Comparison of ENCODE assay signal across 23 cellular contexts in the genomic region with DNA sequence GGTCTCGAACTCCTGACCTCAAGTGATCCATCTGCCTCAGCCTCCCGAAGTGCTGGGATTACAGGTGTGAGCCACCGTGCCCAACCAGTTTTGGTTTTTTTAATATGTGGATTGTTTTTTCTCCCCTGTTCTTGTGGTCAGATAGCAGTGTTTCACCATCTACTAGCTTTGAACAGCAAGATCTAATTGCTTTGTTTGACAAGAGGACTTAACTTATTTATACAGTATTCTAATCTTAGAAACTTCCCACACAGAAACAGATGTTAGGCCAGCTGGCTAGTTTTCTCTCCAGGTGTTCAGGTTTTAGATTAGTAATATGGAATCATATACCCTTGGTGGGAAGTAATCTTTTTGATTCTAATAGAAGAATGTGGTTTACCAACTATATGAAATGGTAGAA.
"Had no signal": no experiment of that assay in that cellular context is flagged by ENCODE, and none has a peak within 500 bp of the region (broad histone marks: within the 10 kb centered on the region; RNA-seq: fewer than 3 reads in every experiment).

No MANE protein-coding gene starts in this region.

- DNase-seq: activated CD4-positive, alpha-beta T cell treated with anti-CD3 and anti-CD28 coated beads for 4 hours; activated CD4-positive, alpha-beta T cell treated with anti-CD3 and anti-CD28 coated beads, Interleukin-2, amount 50 U/mL, for 4 hours; activated CD8-positive, alpha-beta memory T cell treated with anti-CD3 and anti-CD28 coated beads, Interleukin-2, amount 50 U/mL, for 48 hours; activated CD8-positive, alpha-beta T cell treated with anti-CD3 and anti-CD28 coated beads, Interleukin-2, amount 10 ng/mL, durations not matched to agents 7 days and 5 days; activated effector memory CD4-positive, alpha-beta T cell treated with Interleukin-2 at 50 U/mL for 16 hours; activated naive CD4-positive, alpha-beta T cell; activated T-cell treated with anti-CD3 and anti-CD28 coated beads, Interleukin-2, amount 50 U/mL, for 1 hour; amniotic stem cell; brain microvascular endothelial cell; Kasumi-1; NCI-H1105 treated with DMSO at 0.1 percent for 48 hours; NCI-H1436 treated with DMSO at 0.1 percent for 48 hours; NCI-H2029; NCI-H2107; NCI-H526; SHP77 treated with DMSO at 0.1 percent for 48 hours had no signal

- H3K36me3 ChIP-seq: ascending aorta, brain microvascular endothelial cell had no signal

- H3K4me1 Mint-ChIP-seq: activated naive CD4-positive, alpha-beta T cell treated with anti-CD3 and anti-CD28 coated beads, Interleukin-2, amount 50 U/mL, for 24 hours had no signal

- H3K9me3 ChIP-seq: ascending aorta had no signal

- H3K4me1 ChIP-seq: ascending aorta had no signal

- FAIRE-seq: RCC 7860 had no signal

- ATAC-seq: activated CD4-positive, CD25-positive, alpha-beta regulatory T cell treated with anti-CD3 and anti-CD28 coated beads, Interleukin-2, amount 50 U/mL, for 24 hours; activated CD8-positive, alpha-beta T cell treated with anti-CD3 and anti-CD28 coated beads, Interleukin-2, amount 10 ng/mL, durations not matched to agents 7 days and 5 days had no signal

- H3K9me3 Mint-ChIP-seq: activated naive CD4-positive, alpha-beta T cell treated with anti-CD3 and anti-CD28 coated beads, Interleukin-2, amount 50 U/mL, for 24 hours; activated T-helper 1 cell treated with anti-CD3 and anti-CD28 coated beads, Interleukin-12 subunit alpha, Interleukin-12 subunit beta, Interleukin-2, Interleukin-4 antibody, amounts not matched to agents 30 ng/mL and 10 ng/mL and 1 ng/mL, durations not matched to agents 14 hours and 24 hours and 36 hours; T-helper 1 cell treated with Interleukin-12 subunit alpha and Interleukin-12 subunit beta and Interleukin-4 antibody, amounts not matched to agents 30 μg/mL and 1 μg/mL, for 36 hours had no signal

- H3K27me3 ChIP-seq: ascending aorta, brain microvascular endothelial cell, cardiac muscle cell had no signal

- H3K4me3 ChIP-seq: ascending aorta, cardiac muscle cell had no signal

- H3K27ac ChIP-seq: ascending aorta, brain microvascular endothelial cell, cardiac muscle cell had no signal

- H3K36me3 Mint-ChIP-seq: activated naive CD4-positive, alpha-beta T cell treated with anti-CD3 and anti-CD28 coated beads, Interleukin-2, amount 50 U/mL, for 24 hours had no signal

- H3K4me3 Mint-ChIP-seq: activated CD8-positive, alpha-beta T cell treated with anti-CD3 and anti-CD28 coated beads, Interleukin-2, amount 10 ng/mL, durations not matched to agents 7 days and 5 days; activated naive CD4-positive, alpha-beta T cell treated with anti-CD3 and anti-CD28 coated beads, Interleukin-2, amount 50 U/mL, for 24 hours; activated T-helper 1 cell treated with anti-CD3 and anti-CD28 coated beads, Interleukin-12 subunit alpha, Interleukin-12 subunit beta, Interleukin-2, Interleukin-4 antibody, amounts not matched to agents 30 ng/mL and 10 ng/mL and 1 ng/mL, durations not matched to agents 14 hours and 24 hours and 36 hours; T-helper 1 cell treated with Interleukin-12 subunit alpha and Interleukin-12 subunit beta and Interleukin-4 antibody, amounts not matched to agents 30 μg/mL and 1 μg/mL, for 36 hours had no signal

- H3K27me3 Mint-ChIP-seq: activated naive CD4-positive, alpha-beta T cell treated with anti-CD3 and anti-CD28 coated beads, Interleukin-2, amount 50 U/mL, for 24 hours had no signal

- H3K27ac Mint-ChIP-seq: activated CD8-positive, alpha-beta T cell treated with anti-CD3 and anti-CD28 coated beads, Interleukin-2, amount 10 ng/mL, durations not matched to agents 7 days and 5 days; activated naive CD4-positive, alpha-beta T cell treated with anti-CD3 and anti-CD28 coated beads, Interleukin-2, amount 50 U/mL, for 24 hours; activated T-helper 1 cell treated with anti-CD3 and anti-CD28 coated beads, Interleukin-12 subunit alpha, Interleukin-12 subunit beta, Interleukin-2, Interleukin-4 antibody, amounts not matched to agents 30 ng/mL and 10 ng/mL and 1 ng/mL, durations not matched to agents 14 hours and 24 hours and 36 hours; T-helper 1 cell treated with Interleukin-12 subunit alpha and Interleukin-12 subunit beta and Interleukin-4 antibody, amounts not matched to agents 30 μg/mL and 1 μg/mL, for 36 hours had no signal
